14 cellular contexts compared by ENCODE assay signal in the genomic region with DNA sequence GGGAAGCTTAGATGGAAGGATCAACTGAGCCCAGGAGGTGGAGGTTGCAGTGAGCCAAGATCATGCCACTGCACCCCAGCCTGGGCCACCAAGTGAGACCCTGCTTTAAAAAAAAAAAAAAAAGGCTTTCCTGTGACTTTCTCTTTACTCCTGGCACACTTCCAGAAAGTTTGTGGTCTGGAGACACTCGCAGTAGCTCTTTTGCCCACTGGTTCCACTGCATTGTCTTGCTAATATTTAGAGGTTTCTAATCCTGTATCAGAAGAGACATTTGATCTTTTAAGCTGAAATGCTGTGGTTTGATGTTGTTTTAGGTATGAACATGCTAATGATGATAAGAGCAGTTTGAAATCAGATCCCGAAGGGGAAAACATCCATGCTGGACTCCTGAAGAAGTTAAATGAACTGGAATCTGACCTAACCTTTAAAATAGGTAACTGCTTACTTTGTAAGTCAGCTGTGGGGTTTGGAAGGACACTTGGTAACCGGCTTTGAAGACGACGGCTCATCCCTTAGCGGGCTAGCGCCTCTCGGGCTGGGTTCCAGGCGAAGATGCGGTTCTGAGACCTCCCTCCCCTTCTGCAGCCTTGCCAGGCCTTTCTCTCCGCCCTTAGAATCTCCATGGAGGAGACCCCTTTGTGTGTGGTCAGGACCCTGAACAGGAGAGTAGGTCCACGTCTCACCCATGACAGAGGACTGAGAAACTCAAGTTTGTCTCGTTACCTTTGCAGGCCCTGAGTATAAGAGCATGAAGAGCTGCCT. TPM values are rescaled to one million over a fixed set of nuclear protein-coding genes. Genes with fewer than 3 reads are reported as not detected.
DNase-seq lines count a peak whose midpoint lies in the region; ATAC-seq and TF ChIP-seq lines count a peak whose summit lies in the region.
"Had no signal": no experiment of that assay in that cellular context is flagged by ENCODE, and none has a peak within 500 bp of the region (broad histone marks: within the 10 kb centered on the region; RNA-seq: fewer than 3 reads in every experiment).

No MANE protein-coding gene starts in this region.

- H3K27me3 ChIP-seq in OCI-LY1 (ENCODE audit: insufficient read depth, low read length) = no peaks in the 10 kb centered on the region
- no peaks in the 10 kb centered on the region for H3K27me3 ChIP-seq in naive thymus-derived CD4-positive, alpha-beta T cell (ENCODE audit: control insufficient read depth in 2 of 2, insufficient read depth in 2 of 2, low read length in 2 of 2)
- H3K27me3 ChIP-seq in effector memory CD4-positive, alpha-beta T cell (replicated peaks; ENCODE audit: control insufficient read depth, insufficient read depth, low read length, poor library complexity, severe bottlenecking) = no peaks in the 10 kb centered on the region
- H3K27me3 ChIP-seq: MG63, neural progenitor cell had no signal

- H3K79me2 ChIP-seq in OCI-LY1 (ENCODE audit: insufficient read depth, low read length) = no peaks in the 10 kb centered on the region

- H3K9ac ChIP-seq in OCI-LY1 (ENCODE audit: low read length) = no peak overlapping the region
- H3K9ac ChIP-seq: neural progenitor cell had no signal

- H3K36me3 Mint-ChIP-seq in activated T-cell treated with anti-CD3 and anti-CD28 coated beads, Interleukin-2, amount 50 U/mL, for 24 hours (ENCODE audit: low read depth) = peaks cover 91% of the 10 kb centered on the region
- H3K36me3 Mint-ChIP-seq in naive thymus-derived CD4-positive, alpha-beta T cell = peaks cover 7 to 56% (median 21%) of the 10 kb centered on the region in 5 donors

- POLR2A ChIA-PET in naive thymus-derived CD4-positive, alpha-beta T cell (lab: Charles Lee) = interaction anchor here (0.9 kb wide), 1 partner anchor 9 kb away, joined by 5 read pairs; no protein-coding TSS in a partner anchor

- no peak for ATAC-seq in naive thymus-derived CD4-positive, alpha-beta T cell
- ATAC-seq in HG03135 (IDR thresholded peaks at IDR 0.05; ENCODE audit: unreplicated experiment) = no peak

- peaks cover 15% of the 10 kb centered on the region for H3K4me1 Mint-ChIP-seq in activated T-cell treated with anti-CD3 and anti-CD28 coated beads, Interleukin-2, amount 50 U/mL, for 24 hours (ENCODE audit: low read depth)
- H3K4me1 Mint-ChIP-seq in naive thymus-derived CD4-positive, alpha-beta T cell = peaks cover 10 to 21% (median 18%) of the 10 kb centered on the region in 7 donors
- H3K4me1 Mint-ChIP-seq: activated B cell treated with CpG ODN at 0.5 μM for 24 hours, neural progenitor cell had no signal

- no peaks in the 10 kb centered on the region for H3K27me3 Mint-ChIP-seq in activated T-cell treated with anti-CD3 and anti-CD28 coated beads, Interleukin-2, amount 50 U/mL, for 24 hours
- no peaks in the 10 kb centered on the region for H3K27me3 Mint-ChIP-seq in naive thymus-derived CD4-positive, alpha-beta T cell
- H3K27me3 Mint-ChIP-seq: activated B cell treated with CpG ODN at 0.5 μM for 24 hours had no signal

- intact Hi-C loops in naive thymus-derived CD4-positive, alpha-beta T cell (cut with micrococcal nuclease) = no loop called here

- H3K4me2 ChIP-seq in OCI-LY1 (ENCODE audit: low read length) = no peak overlapping the region
- H3K4me2 ChIP-seq: neural progenitor cell had no signal

- peak overlapping the region; percentile 23 for H3K27ac ChIP-seq in OCI-LY1 (ENCODE audit: low read depth, low read length, poor library complexity, severe bottlenecking)
- no peak overlapping the region for H3K27ac ChIP-seq in naive thymus-derived CD4-positive, alpha-beta T cell (ENCODE audit: low read depth, low read length)
- no peak overlapping the region for H3K27ac ChIP-seq in effector memory CD4-positive, alpha-beta T cell (ENCODE audit: insufficient read depth, low read length, poor library complexity, severe bottlenecking)
- H3K27ac ChIP-seq: neural progenitor cell had no signal

- H3K36me3 ChIP-seq in OCI-LY1 (ENCODE audit: insufficient read depth, low read length) = peaks cover 76% of the 10 kb centered on the region
- peaks cover 10 to 80% (median 25%) of the 10 kb centered on the region in 3 experiments for H3K36me3 ChIP-seq in naive thymus-derived CD4-positive, alpha-beta T cell (ENCODE audit: control insufficient read depth in 2 of 3, insufficient read depth in 3 of 3, low read length in 3 of 3)
- H3K36me3 ChIP-seq in effector memory CD4-positive, alpha-beta T cell (ENCODE audit: control insufficient read depth, insufficient read depth, low read length) = peaks cover 60% of the 10 kb centered on the region
- H3K36me3 ChIP-seq: neural progenitor cell had no signal

- peaks cover 6% of the 10 kb centered on the region for H3K4me1 ChIP-seq in OCI-LY1 (ENCODE audit: insufficient read depth, low read length, severe bottlenecking)
- peaks cover 0 to 4% of the 10 kb centered on the region in 2 donors for H3K4me1 ChIP-seq in naive thymus-derived CD4-positive, alpha-beta T cell (ENCODE audit: control insufficient read depth in 2 of 2, insufficient read depth in 2 of 2, low read length in 2 of 2)
- H3K4me1 ChIP-seq in effector memory CD4-positive, alpha-beta T cell (ENCODE audit: control insufficient read depth, insufficient read depth, low read length, poor library complexity, severe bottlenecking) = no peaks in the 10 kb centered on the region

- H3K4me3 ChIP-seq in OCI-LY1 (ENCODE audit: low read depth, low read length, poor library complexity, severe bottlenecking) (no peak overlapping the region), cardiac fibroblast (replicated peaks in 1 of 2; ENCODE audit: low read depth in 2 of 2, low read length in 2 of 2) (no peak overlapping the region)
- no peak overlapping the region for H3K4me3 ChIP-seq in naive thymus-derived CD4-positive, alpha-beta T cell (ENCODE audit: low read length)
- H3K4me3 ChIP-seq in effector memory CD4-positive, alpha-beta T cell (ENCODE audit: insufficient read depth, low read depth, low read length, poor library complexity, severe bottlenecking) = no peak overlapping the region
- H3K4me3 ChIP-seq: MG63, neural progenitor cell had no signal

- H3F3A ChIP-seq in OCI-LY1 (ENCODE audit: insufficient read depth, low read length) = no peaks in the 10 kb centered on the region

- peak; percentile 16 for DNase-seq in activated T-cell treated with anti-CD3 and anti-CD28 coated beads, Interleukin-2, amount 50 U/mL, for 24 hours
- no peak for DNase-seq in activated T-cell treated with anti-CD3 and anti-CD28 coated beads, Interleukin-2, amount 50 U/mL, for 1 hour
- DNase-seq in cardiac fibroblast (ENCODE audit: low read depth in 2 of 2) (peak; percentile 35 to 51), CD1c-positive myeloid dendritic cell (ENCODE audit: extremely low spot score) (no peak)
- DNase-seq in naive thymus-derived CD4-positive, alpha-beta T cell = peak in 3 of 9 donors; percentile 18 to 40 (median 21)
- DNase-seq in effector memory CD4-positive, alpha-beta T cell = no peak
- DNase-seq: activated B cell treated with CpG ODN at 0.5 μM for 24 hours; activated T-cell treated with anti-CD3 and anti-CD28 coated beads, Interleukin-2, amount 50 U/mL, for 48 hours; MG63; NCI-H510A; SHP77 treated with DMSO at 0.1 percent for 48 hours had no signal

- H3K9me2 ChIP-seq in OCI-LY1 (ENCODE audit: low read depth, low read length) = no peaks in the 10 kb centered on the region

- H3K9me3 ChIP-seq in OCI-LY1 (ENCODE audit: low read length) = no peaks in the 10 kb centered on the region
- no peaks in the 10 kb centered on the region for H3K9me3 ChIP-seq in naive thymus-derived CD4-positive, alpha-beta T cell (ENCODE audit: control insufficient read depth in 2 of 3, low read length in 3 of 3)
- no peaks in the 10 kb centered on the region for H3K9me3 ChIP-seq in effector memory CD4-positive, alpha-beta T cell (ENCODE audit: control insufficient read depth, low read length)
- H3K9me3 ChIP-seq: MG63 had no signal

- H2AFZ ChIP-seq in OCI-LY1 (ENCODE audit: low read length) = no peak overlapping the region
- H2AFZ ChIP-seq: neural progenitor cell had no signal

- CTCF ChIA-PET in naive thymus-derived CD4-positive, alpha-beta T cell (lab: Charles Lee) = interaction anchor here (0.6 kb wide), 1 partner anchor 13 kb away, joined by 4 read pairs; no protein-coding TSS in a partner anchor

- TF ChIP-seq CTCF in OCI-LY1 (IDR thresholded peaks at IDR 0.05; ENCODE audit: low read length) (no peak), cardiac fibroblast (IDR thresholded peaks at IDR 0.05; ENCODE audit: low read depth, low read length) (no peak)

- no peak overlapping the region for H3K4me3 Mint-ChIP-seq in activated T-cell treated with anti-CD3 and anti-CD28 coated beads, Interleukin-2, amount 50 U/mL, for 24 hours
- peak overlapping the region in 1 of 10 donors; percentile 4 for H3K4me3 Mint-ChIP-seq in naive thymus-derived CD4-positive, alpha-beta T cell
- H3K4me3 Mint-ChIP-seq: activated B cell treated with CpG ODN at 0.5 μM for 24 hours, neural progenitor cell had no signal

- H3K27ac Mint-ChIP-seq in activated T-cell treated with anti-CD3 and anti-CD28 coated beads, Interleukin-2, amount 50 U/mL, for 24 hours = peak overlapping the region; percentile 66
- peak overlapping the region in 8 of 9 donors; percentile 43 to 93 (median 74) for H3K27ac Mint-ChIP-seq in naive thymus-derived CD4-positive, alpha-beta T cell
- H3K27ac Mint-ChIP-seq: activated B cell treated with CpG ODN at 0.5 μM for 24 hours, neural progenitor cell had no signal

- no peaks in the 10 kb centered on the region for H3K9me3 Mint-ChIP-seq in activated T-cell treated with anti-CD3 and anti-CD28 coated beads, Interleukin-2, amount 50 U/mL, for 24 hours
- H3K9me3 Mint-ChIP-seq in naive thymus-derived CD4-positive, alpha-beta T cell = no peaks in the 10 kb centered on the region
- H3K9me3 Mint-ChIP-seq: activated B cell treated with CpG ODN at 0.5 μM for 24 hours, neural progenitor cell had no signal

- no peaks in the 10 kb centered on the region for H4K20me1 ChIP-seq in OCI-LY1 (ENCODE audit: insufficient read depth, low read length)

RNA-seq across cellular contexts. Expression of a gene that starts 23.1 kb away (rescaled TPM):
- total RNA-seq in naive thymus-derived CD4-positive, alpha-beta T cell = 10 to 100 TPM; 26.1 to 39.2 (median 28.7) TPM
- polyA plus RNA-seq in naive thymus-derived CD4-positive, alpha-beta T cell = 10 to 100 TPM; 50.3 to 54.0 TPM

RNA-seq across cellular contexts. Expression of a gene that starts 57.9 kb away (rescaled TPM):
- total RNA-seq in naive thymus-derived CD4-positive, alpha-beta T cell = 10 to 100 TPM; 50.6 to 79.4 (median 54.9) TPM
- 10 to 100 TPM; 28.6 to 44.5 TPM for polyA plus RNA-seq in naive thymus-derived CD4-positive, alpha-beta T cell

Comparison
In these comparisons a context has a peak if more than half of its experiments do, and no peak if none do; other contexts are left out.
1. DNase-seq: peak in activated T-cell treated with anti-CD3 and anti-CD28 coated beads, Interleukin-2, amount 50 U/mL, for 24 hours (single experiment) and cardiac fibroblast (2 of 2); none in activated T-cell treated with anti-CD3 and anti-CD28 coated beads, Interleukin-2, amount 50 U/mL, for 1 hour (single experiment), effector memory CD4-positive, alpha-beta T cell (0 of 3) and CD1c-positive myeloid dendritic cell (single experiment).